Comparison of ENCODE assay signal across 1 cellular context in the genomic region with DNA sequence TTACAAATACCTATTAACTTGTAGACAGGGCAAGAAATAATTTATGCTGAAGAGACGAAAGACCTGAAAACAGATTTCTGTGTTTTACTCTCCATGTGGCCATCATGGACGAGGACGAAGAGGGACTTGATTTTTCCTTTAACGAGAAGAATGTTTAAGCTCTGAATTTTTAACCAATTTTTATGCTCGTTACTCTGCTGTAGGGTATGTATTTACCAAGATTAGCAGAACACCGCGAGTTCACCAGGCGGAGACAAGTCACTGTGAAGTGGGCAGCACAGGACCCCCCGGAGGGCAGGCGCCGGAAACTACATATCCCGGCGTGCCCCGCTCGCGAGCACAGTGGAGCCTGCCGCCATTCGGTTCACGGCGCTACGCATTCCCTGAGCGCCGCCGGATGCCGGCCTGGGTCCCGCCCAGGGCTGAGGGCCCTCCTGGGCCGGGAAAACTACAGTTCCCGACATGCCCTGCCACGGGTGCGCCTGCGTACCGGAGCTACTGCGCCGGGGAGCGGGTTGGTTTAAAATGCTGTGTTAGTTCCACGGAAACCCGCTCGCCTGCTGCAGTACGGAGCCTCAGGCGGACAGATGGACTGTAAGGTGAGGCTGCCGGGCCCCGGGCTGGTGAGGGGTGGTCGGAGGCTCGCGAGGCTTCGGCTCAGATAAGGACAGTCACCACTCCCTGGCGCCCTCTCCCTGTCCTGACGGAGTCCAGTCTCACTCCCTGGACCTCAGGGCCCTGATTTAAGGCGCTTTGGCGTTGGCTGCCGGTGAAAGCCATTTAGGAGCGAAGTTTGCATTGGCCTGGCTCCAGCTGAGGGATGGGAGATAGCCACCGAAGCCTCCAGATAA.
TF ChIP-seq lines count a peak whose summit lies in the region.

A gene (plus strand): TSS at position 536 of the 851 bp plus-strand sequence. CDS start 52 bp downstream, at position 588.

TF ChIP-seq in GM23338, 12 proteins besides CTCF, POLR2A, EP300 and RAD21 (continued from another document):
- TF ChIP-seq, protein P1, sequence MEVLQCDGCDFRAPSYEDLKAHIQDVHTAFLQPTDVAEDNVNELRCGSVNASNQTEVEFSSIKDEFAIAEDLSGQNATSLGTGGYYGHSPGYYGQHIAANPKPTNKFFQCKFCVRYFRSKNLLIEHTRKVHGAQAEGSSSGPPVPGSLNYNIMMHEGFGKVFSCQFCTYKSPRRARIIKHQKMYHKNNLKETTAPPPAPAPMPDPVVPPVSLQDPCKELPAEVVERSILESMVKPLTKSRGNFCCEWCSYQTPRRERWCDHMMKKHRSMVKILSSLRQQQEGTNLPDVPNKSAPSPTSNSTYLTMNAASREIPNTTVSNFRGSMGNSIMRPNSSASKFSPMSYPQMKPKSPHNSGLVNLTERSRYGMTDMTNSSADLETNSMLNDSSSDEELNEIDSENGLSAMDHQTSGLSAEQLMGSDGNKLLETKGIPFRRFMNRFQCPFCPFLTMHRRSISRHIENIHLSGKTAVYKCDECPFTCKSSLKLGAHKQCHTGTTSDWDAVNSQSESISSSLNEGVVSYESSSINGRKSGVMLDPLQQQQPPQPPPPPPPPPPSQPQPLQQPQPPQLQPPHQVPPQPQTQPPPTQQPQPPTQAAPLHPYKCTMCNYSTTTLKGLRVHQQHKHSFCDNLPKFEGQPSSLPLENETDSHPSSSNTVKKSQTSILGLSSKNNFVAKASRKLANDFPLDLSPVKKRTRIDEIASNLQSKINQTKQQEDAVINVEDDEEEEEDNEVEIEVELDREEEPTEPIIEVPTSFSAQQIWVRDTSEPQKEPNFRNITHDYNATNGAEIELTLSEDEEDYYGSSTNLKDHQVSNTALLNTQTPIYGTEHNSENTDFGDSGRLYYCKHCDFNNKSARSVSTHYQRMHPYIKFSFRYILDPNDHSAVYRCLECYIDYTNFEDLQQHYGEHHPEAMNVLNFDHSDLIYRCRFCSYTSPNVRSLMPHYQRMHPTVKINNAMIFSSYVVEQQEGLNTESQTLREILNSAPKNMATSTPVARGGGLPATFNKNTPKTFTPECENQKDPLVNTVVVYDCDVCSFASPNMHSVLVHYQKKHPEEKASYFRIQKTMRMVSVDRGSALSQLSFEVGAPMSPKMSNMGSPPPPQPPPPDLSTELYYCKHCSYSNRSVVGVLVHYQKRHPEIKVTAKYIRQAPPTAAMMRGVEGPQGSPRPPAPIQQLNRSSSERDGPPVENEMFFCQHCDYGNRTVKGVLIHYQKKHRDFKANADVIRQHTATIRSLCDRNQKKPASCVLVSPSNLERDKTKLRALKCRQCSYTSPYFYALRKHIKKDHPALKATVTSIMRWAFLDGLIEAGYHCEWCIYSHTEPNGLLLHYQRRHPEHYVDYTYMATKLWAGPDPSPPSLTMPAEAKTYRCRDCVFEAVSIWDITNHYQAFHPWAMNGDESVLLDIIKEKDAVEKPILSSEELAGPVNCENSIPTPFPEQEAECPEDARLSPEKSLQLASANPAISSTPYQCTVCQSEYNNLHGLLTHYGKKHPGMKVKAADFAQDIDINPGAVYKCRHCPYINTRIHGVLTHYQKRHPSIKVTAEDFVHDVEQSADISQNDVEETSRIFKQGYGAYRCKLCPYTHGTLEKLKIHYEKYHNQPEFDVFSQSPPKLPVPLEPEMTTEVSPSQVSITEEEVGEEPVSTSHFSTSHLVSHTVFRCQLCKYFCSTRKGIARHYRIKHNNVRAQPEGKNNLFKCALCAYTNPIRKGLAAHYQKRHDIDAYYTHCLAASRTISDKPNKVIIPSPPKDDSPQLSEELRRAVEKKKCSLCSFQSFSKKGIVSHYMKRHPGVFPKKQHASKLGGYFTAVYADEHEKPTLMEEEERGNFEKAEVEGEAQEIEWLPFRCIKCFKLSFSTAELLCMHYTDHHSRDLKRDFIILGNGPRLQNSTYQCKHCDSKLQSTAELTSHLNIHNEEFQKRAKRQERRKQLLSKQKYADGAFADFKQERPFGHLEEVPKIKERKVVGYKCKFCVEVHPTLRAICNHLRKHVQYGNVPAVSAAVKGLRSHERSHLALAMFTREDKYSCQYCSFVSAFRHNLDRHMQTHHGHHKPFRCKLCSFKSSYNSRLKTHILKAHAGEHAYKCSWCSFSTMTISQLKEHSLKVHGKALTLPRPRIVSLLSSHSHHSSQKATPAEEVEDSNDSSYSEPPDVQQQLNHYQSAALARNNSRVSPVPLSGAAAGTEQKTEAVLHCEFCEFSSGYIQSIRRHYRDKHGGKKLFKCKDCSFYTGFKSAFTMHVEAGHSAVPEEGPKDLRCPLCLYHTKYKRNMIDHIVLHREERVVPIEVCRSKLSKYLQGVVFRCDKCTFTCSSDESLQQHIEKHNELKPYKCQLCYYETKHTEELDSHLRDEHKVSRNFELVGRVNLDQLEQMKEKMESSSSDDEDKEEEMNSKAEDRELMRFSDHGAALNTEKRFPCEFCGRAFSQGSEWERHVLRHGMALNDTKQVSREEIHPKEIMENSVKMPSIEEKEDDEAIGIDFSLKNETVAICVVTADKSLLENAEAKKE (CRISPR knock-in tag; IDR thresholded peaks at IDR 0.05): no peak
- TF ChIP-seq POLR2AphosphoS5 (IDR thresholded peaks at IDR 0.05; ENCODE audit: low read depth): peak; percentile 94
- TF ChIP-seq STAT1 (IDR thresholded peaks at IDR 0.05; ENCODE audit: unreplicated experiment): no peak
- TF ChIP-seq NANOG (IDR thresholded peaks at IDR 0.05; ENCODE audit: borderline replicate concordance): no peak
- peak; percentile 96 for TF ChIP-seq CREB1 (CRISPR knock-in tag; IDR thresholded peaks at IDR 0.05; ENCODE audit: low read depth)
- no peak for TF ChIP-seq ZNF331 (CRISPR knock-in tag; IDR thresholded peaks at IDR 0.05; ENCODE audit: low read depth)
- no peak for TF ChIP-seq ZNF114 (CRISPR knock-in tag; IDR thresholded peaks at IDR 0.05)
- TF ChIP-seq, protein P2, sequence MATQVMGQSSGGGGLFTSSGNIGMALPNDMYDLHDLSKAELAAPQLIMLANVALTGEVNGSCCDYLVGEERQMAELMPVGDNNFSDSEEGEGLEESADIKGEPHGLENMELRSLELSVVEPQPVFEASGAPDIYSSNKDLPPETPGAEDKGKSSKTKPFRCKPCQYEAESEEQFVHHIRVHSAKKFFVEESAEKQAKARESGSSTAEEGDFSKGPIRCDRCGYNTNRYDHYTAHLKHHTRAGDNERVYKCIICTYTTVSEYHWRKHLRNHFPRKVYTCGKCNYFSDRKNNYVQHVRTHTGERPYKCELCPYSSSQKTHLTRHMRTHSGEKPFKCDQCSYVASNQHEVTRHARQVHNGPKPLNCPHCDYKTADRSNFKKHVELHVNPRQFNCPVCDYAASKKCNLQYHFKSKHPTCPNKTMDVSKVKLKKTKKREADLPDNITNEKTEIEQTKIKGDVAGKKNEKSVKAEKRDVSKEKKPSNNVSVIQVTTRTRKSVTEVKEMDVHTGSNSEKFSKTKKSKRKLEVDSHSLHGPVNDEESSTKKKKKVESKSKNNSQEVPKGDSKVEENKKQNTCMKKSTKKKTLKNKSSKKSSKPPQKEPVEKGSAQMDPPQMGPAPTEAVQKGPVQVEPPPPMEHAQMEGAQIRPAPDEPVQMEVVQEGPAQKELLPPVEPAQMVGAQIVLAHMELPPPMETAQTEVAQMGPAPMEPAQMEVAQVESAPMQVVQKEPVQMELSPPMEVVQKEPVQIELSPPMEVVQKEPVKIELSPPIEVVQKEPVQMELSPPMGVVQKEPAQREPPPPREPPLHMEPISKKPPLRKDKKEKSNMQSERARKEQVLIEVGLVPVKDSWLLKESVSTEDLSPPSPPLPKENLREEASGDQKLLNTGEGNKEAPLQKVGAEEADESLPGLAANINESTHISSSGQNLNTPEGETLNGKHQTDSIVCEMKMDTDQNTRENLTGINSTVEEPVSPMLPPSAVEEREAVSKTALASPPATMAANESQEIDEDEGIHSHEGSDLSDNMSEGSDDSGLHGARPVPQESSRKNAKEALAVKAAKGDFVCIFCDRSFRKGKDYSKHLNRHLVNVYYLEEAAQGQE (IDR thresholded peaks at IDR 0.05; ENCODE audit: unreplicated experiment): no peak
- no peak for TF ChIP-seq EZH2phosphoT487 (IDR thresholded peaks at IDR 0.05; ENCODE audit: unreplicated experiment)
- TF ChIP-seq, protein P3, sequence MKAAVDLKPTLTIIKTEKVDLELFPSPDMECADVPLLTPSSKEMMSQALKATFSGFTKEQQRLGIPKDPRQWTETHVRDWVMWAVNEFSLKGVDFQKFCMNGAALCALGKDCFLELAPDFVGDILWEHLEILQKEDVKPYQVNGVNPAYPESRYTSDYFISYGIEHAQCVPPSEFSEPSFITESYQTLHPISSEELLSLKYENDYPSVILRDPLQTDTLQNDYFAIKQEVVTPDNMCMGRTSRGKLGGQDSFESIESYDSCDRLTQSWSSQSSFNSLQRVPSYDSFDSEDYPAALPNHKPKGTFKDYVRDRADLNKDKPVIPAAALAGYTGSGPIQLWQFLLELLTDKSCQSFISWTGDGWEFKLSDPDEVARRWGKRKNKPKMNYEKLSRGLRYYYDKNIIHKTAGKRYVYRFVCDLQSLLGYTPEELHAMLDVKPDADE (IDR thresholded peaks at IDR 0.05): peak; percentile 97
